22 cellular contexts compared by ENCODE assay signal in the genomic region with DNA sequence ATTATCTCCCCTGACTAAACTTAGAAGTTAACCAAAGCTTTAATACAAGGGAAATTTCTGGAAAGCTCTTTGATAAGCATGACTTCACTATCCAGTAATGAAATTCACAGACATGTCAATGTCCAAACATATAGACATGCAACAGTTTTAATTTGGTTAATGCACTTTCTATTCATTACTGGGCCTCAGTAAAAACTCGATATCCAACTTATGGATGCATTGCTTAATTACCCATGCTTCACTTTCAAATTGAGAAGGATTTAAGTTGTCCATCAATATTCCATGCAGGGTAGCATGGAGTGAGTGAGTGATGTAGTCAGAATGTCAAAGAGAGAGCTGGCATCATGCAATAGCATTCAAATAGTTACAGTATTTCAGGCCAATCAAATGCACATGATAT.
"Had no signal": no experiment of that assay in that cellular context is flagged by ENCODE, and none has a peak within 500 bp of the region (broad histone marks: within the 10 kb centered on the region; RNA-seq: fewer than 3 reads in every experiment).

No MANE protein-coding gene starts in this region.

- H3K4me3 ChIP-seq: coronary artery, dorsolateral prefrontal cortex, esophagus muscularis mucosa, gastroesophageal sphincter, heart left ventricle, hepatocyte, left lung, lower lobe of right lung, mucosa of descending colon had no signal

- H3K36me3 ChIP-seq: esophagus muscularis mucosa, gastroesophageal sphincter, heart left ventricle, left lung, lower lobe of right lung had no signal

- H3K79me2 ChIP-seq: hepatocyte had no signal

- FAIRE-seq: colon, endothelial cell of umbilical vein, frontal cortex, keratinocyte had no signal

- H3K4me2 ChIP-seq: hepatocyte had no signal

- H3K27me3 ChIP-seq: dorsolateral prefrontal cortex, esophagus muscularis mucosa, foreskin keratinocyte, gastroesophageal sphincter, heart left ventricle, hepatocyte, left lung had no signal

- H3K9me3 ChIP-seq: esophagus muscularis mucosa, gastroesophageal sphincter, heart left ventricle, left lung, lower lobe of right lung, mucosa of descending colon had no signal

- H2AFZ ChIP-seq: hepatocyte had no signal

- DNase-seq: dermis blood vessel endothelial cell; dorsolateral prefrontal cortex; effector CD4-positive, alpha-beta T cell; effector memory CD4-positive, alpha-beta T cell; foreskin keratinocyte; heart left ventricle; hypothalamus; immature natural killer cell; left cardiac atrium; left lung; left ventricle myocardium superior; lower lobe of right lung; mesenchymal stem cell; mucosa of descending colon had no signal

- H3K27ac ChIP-seq: coronary artery, dorsolateral prefrontal cortex, esophagus muscularis mucosa, foreskin keratinocyte, gastroesophageal sphincter, heart left ventricle, hepatocyte, left lung, lower lobe of right lung had no signal

- H3K4me1 ChIP-seq: gastroesophageal sphincter, left lung, lower lobe of right lung had no signal
